In genomic region chr1:188240772-188241406, GRCh38 we compare ENCODE assay signal across 1 cellular context.
TF ChIP-seq lines count a peak whose summit lies in the region.

No MANE protein-coding gene starts in this region.

TF ChIP-seq in GM12878, 131 proteins besides CTCF, POLR2A, EP300 and RAD21:
- TF ChIP-seq RAD51 (IDR thresholded peaks at IDR 0.05), result peak; percentile 12; the same call in 1 of the 2 replicates
- TF ChIP-seq ATF2 (IDR thresholded peaks at IDR 0.05; ENCODE audit: low read length), result no peak
- no peak for TF ChIP-seq CBFB (IDR thresholded peaks at IDR 0.05; ENCODE audit: low read depth)
- TF ChIP-seq BACH1 (IDR thresholded peaks at IDR 0.05; ENCODE audit: borderline replicate concordance), result no peak
